ENCODE assay signal across 9 cellular contexts in genomic region chr6:169945117-169945516, GRCh38.
"Had no signal": no experiment of that assay in that cellular context is flagged by ENCODE, and none has a peak within 500 bp of the region (broad histone marks: within the 10 kb centered on the region; RNA-seq: fewer than 3 reads in every experiment).

No MANE protein-coding gene starts in this region.

- H3K36me3 ChIP-seq: HAP-1 had no signal

- FAIRE-seq: HTR-8/SVneo had no signal

- DNase-seq: GM23248, GOT3, H7, HFFc6, IMR-90, KBM-7 had no signal

- ATAC-seq: HCT116 had no signal

- H3K27ac ChIP-seq: GM23248 had no signal

- H3K4me3 ChIP-seq: GM23248, HAP-1 had no signal

- H3K4me1 ChIP-seq: HAP-1 had no signal

- H3K9me3 ChIP-seq: HAP-1 had no signal
